ENCODE assay signal across 23 cellular contexts in the genomic region with DNA sequence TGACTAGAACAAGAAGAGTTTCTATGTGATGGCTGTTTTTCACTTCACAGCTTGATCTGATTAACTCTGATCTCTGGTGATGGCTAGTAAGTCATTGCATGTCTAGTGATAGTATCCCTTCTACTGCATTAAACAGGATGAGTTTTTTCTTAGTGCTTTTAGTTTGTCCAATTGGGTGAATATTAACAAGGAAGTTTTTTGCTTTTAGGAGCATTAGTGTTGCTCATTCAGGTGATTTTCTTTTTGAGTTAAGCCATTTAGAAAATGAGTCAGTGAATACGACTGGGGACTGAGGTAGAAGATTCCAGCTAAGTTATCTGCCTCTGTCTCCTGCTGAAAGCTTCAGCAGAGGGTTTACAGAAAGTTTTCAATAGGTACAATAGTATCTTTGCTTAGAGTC.
DNase-seq lines count a peak whose midpoint lies in the region; ATAC-seq and TF ChIP-seq lines count a peak whose summit lies in the region.
"Had no signal": no experiment of that assay in that cellular context is flagged by ENCODE, and none has a peak within 500 bp of the region (broad histone marks: within the 10 kb centered on the region; RNA-seq: fewer than 3 reads in every experiment).

No MANE protein-coding gene starts in this region.

- peak overlapping the region; percentile 93 for H3K27ac ChIP-seq in 22Rv1
- H3K27ac ChIP-seq in VCaP = peak overlapping the region; percentile 70
- H3K27ac ChIP-seq in neural progenitor cell = peak overlapping the region; percentile 60
- H3K27ac ChIP-seq: A549; BLaER1 treated with 17β-estradiol and CSF1 and Interleukin-3, amounts not matched to agents 10 nM and 100 nM; GM23248 had no signal

- no peaks in the 10 kb centered on the region for H3K79me2 ChIP-seq in neural progenitor cell (ENCODE audit: low read depth)

- no peaks in the 10 kb centered on the region for H3K27me3 ChIP-seq in neural progenitor cell
- H3K27me3 ChIP-seq: BE2C; BLaER1 treated with 17β-estradiol and CSF1 and Interleukin-3, amounts not matched to agents 10 nM and 100 nM had no signal

- H4K20me1 ChIP-seq in neural progenitor cell (ENCODE audit: low read depth) = no peaks in the 10 kb centered on the region
- H4K20me1 ChIP-seq: BLaER1 treated with 17β-estradiol and CSF1 and Interleukin-3, amounts not matched to agents 10 nM and 100 nM had no signal

- no peaks in the 10 kb centered on the region for H3K36me3 ChIP-seq in neural progenitor cell
- H3K36me3 ChIP-seq: BE2C; BLaER1 treated with 17β-estradiol and CSF1 and Interleukin-3, amounts not matched to agents 10 nM and 100 nM had no signal

- peaks cover 21% of the 10 kb centered on the region for H3K4me1 ChIP-seq in neural progenitor cell
- H3K4me1 ChIP-seq: A549; BE2C; BLaER1 treated with 17β-estradiol and CSF1 and Interleukin-3, amounts not matched to agents 10 nM and 100 nM had no signal

- H3F3A ChIP-seq in neural progenitor cell (ENCODE audit: low read depth) = peaks cover 11% of the 10 kb centered on the region

- H3K4me1 Mint-ChIP-seq in neural progenitor cell = peaks cover 7% of the 10 kb centered on the region
- H3K4me1 Mint-ChIP-seq: CD8-positive, alpha-beta memory T cell; H9 had no signal

- no peak overlapping the region for H3K4me3 ChIP-seq in neural progenitor cell
- H3K4me3 ChIP-seq: A549; BLaER1 treated with 17β-estradiol and CSF1 and Interleukin-3, amounts not matched to agents 10 nM and 100 nM; GM23248 had no signal

- no peak for TF ChIP-seq POLR2A in GM18505 (IDR thresholded peaks at IDR 0.05; ENCODE audit: borderline replicate concordance, extremely low read depth, insufficient read depth, insufficient read length)

- no peak overlapping the region for H3K27ac Mint-ChIP-seq in neural progenitor cell
- H3K27ac Mint-ChIP-seq: CD14-positive monocyte; CD4-positive, alpha-beta T cell; CD8-positive, alpha-beta memory T cell; H9 had no signal

- no peak overlapping the region for H2AFZ ChIP-seq in neural progenitor cell (replicated peaks)
- H2AFZ ChIP-seq: GM23248 had no signal

- peaks cover 3% of the 10 kb centered on the region for H3K27me3 Mint-ChIP-seq in neural progenitor cell (ENCODE audit: insufficient read depth, low read depth)
- H3K27me3 Mint-ChIP-seq: CD4-positive, alpha-beta T cell; CD8-positive, alpha-beta memory T cell had no signal

- no peaks in the 10 kb centered on the region for H3K36me3 Mint-ChIP-seq in neural progenitor cell
- H3K36me3 Mint-ChIP-seq: CD14-positive monocyte; CD8-positive, alpha-beta memory T cell had no signal

- no peak overlapping the region for H3K9ac ChIP-seq in neural progenitor cell
- H3K9ac ChIP-seq: BLaER1 treated with 17β-estradiol and CSF1 and Interleukin-3, amounts not matched to agents 10 nM and 100 nM; GM23248 had no signal

- H3K9me3 Mint-ChIP-seq in neural progenitor cell = no peaks in the 10 kb centered on the region
- H3K9me3 Mint-ChIP-seq: CD4-positive, alpha-beta T cell; H9 had no signal

- no peak for ATAC-seq in HG02678 (IDR thresholded peaks at IDR 0.05; ENCODE audit: unreplicated experiment)
- no peak for ATAC-seq in GM18505 (IDR thresholded peaks at IDR 0.05; ENCODE audit: unreplicated experiment)
- ATAC-seq: A549, HCT116 had no signal

- H3K4me2 ChIP-seq in neural progenitor cell = peak overlapping the region; percentile 34
- H3K4me2 ChIP-seq: A549; BLaER1 treated with 17β-estradiol and CSF1 and Interleukin-3, amounts not matched to agents 10 nM and 100 nM had no signal

- no peak for TF ChIP-seq CTCF in 22Rv1 (IDR thresholded peaks at IDR 0.05)
- TF ChIP-seq CTCF in VCaP (conservative IDR thresholded peaks at IDR 0.05) = no peak
- TF ChIP-seq CTCF in neural progenitor cell (IDR thresholded peaks at IDR 0.05) = no peak

- no peak overlapping the region for H3K4me3 Mint-ChIP-seq in neural progenitor cell
- H3K4me3 Mint-ChIP-seq: CD14-positive monocyte; CD4-positive, alpha-beta T cell; CD8-positive, alpha-beta memory T cell; H9 had no signal

- no peaks in the 10 kb centered on the region for H3K9me3 ChIP-seq in neural progenitor cell (ENCODE audit: low read depth)
- H3K9me3 ChIP-seq: A549; BE2C; BLaER1 treated with 17β-estradiol and CSF1 and Interleukin-3, amounts not matched to agents 10 nM and 100 nM had no signal

- DNase-seq in NCI-H82 (lab: John Stamatoyannopoulos, UW) (peak; percentile 76), neural progenitor cell (ENCODE audit: low spot score) (peak; percentile 36), NCI-H345 (lab: John Stamatoyannopoulos, UW) (no peak), GM03348 (ENCODE audit: low spot score) (no peak)
- DNase-seq: 8988T; ACHN; AML-193; BE2C; CD4-positive, alpha-beta T cell; CD8-positive, alpha-beta memory T cell; DMS53; DND-41; GDM1; GM23248; H9 had no signal

Comparison
In these comparisons a context has a peak if more than half of its experiments do, and no peak if none do; other contexts are left out.
1. DNase-seq: peak in NCI-H82 (single experiment) and neural progenitor cell (single experiment); none in NCI-H345 (single experiment) and GM03348 (single experiment).
2. Peak in every context shown above with its lines, with median percentiles within 50 percentile points of each other: H3K27ac ChIP-seq.